In the genomic region with DNA sequence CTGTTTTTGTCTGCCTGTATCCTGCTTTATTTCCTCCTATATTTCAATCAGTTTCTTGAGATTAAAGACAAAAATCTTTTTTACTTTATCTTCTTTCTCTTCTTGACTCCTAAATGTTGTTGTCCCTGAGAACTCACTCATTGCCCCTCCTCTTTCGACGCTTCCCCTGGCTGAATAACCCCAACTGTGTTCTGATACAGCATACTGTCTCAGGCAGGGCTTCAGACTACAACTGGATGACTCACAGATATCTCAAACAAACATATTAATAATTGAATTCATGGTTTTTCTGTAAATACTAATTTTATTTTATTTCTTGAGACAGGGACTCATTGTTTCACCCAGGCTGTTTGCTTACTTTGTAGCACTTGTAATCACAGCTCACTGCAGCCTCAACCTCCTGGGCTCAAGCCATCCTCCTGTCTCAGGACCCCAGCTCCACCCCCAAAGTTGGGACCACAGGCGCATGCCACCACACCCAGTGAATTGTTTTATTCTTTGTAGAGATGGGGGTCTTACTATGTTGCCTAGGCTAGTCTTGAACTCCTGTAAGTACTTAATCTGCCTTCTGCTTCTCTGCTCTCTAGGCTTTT, we compare ENCODE assay signal across 1 cellular context.
TF ChIP-seq lines count a peak whose summit lies in the region.

No MANE protein-coding gene starts in this region.

TF ChIP-seq in WTC11, 78 proteins besides CTCF, POLR2A, EP300 and RAD21 (continued from another document):
- no peak for TF ChIP-seq GRHL2 (CRISPR knock-in tag; IDR thresholded peaks at IDR 0.05; ENCODE audit: insufficient replicate concordance, severe bottlenecking)
- no peak for TF ChIP-seq NFATC4 (CRISPR knock-in tag; IDR thresholded peaks at IDR 0.05)
- TF ChIP-seq OVOL2 (CRISPR knock-in tag; IDR thresholded peaks at IDR 0.05; ENCODE audit: borderline replicate concordance) = no peak
- no peak for TF ChIP-seq SOX15 (CRISPR knock-in tag; IDR thresholded peaks at IDR 0.05)
- TF ChIP-seq, protein P1, sequence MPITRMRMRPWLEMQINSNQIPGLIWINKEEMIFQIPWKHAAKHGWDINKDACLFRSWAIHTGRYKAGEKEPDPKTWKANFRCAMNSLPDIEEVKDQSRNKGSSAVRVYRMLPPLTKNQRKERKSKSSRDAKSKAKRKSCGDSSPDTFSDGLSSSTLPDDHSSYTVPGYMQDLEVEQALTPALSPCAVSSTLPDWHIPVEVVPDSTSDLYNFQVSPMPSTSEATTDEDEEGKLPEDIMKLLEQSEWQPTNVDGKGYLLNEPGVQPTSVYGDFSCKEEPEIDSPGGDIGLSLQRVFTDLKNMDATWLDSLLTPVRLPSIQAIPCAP (CRISPR knock-in tag; IDR thresholded peaks at IDR 0.05) = no peak
- TF ChIP-seq SMAD3 (CRISPR knock-in tag; IDR thresholded peaks at IDR 0.05; ENCODE audit: borderline replicate concordance) = no peak
- TF ChIP-seq ELF4 (CRISPR knock-in tag; IDR thresholded peaks at IDR 0.05; ENCODE audit: low read depth) = no peak
- TF ChIP-seq, protein P2, sequence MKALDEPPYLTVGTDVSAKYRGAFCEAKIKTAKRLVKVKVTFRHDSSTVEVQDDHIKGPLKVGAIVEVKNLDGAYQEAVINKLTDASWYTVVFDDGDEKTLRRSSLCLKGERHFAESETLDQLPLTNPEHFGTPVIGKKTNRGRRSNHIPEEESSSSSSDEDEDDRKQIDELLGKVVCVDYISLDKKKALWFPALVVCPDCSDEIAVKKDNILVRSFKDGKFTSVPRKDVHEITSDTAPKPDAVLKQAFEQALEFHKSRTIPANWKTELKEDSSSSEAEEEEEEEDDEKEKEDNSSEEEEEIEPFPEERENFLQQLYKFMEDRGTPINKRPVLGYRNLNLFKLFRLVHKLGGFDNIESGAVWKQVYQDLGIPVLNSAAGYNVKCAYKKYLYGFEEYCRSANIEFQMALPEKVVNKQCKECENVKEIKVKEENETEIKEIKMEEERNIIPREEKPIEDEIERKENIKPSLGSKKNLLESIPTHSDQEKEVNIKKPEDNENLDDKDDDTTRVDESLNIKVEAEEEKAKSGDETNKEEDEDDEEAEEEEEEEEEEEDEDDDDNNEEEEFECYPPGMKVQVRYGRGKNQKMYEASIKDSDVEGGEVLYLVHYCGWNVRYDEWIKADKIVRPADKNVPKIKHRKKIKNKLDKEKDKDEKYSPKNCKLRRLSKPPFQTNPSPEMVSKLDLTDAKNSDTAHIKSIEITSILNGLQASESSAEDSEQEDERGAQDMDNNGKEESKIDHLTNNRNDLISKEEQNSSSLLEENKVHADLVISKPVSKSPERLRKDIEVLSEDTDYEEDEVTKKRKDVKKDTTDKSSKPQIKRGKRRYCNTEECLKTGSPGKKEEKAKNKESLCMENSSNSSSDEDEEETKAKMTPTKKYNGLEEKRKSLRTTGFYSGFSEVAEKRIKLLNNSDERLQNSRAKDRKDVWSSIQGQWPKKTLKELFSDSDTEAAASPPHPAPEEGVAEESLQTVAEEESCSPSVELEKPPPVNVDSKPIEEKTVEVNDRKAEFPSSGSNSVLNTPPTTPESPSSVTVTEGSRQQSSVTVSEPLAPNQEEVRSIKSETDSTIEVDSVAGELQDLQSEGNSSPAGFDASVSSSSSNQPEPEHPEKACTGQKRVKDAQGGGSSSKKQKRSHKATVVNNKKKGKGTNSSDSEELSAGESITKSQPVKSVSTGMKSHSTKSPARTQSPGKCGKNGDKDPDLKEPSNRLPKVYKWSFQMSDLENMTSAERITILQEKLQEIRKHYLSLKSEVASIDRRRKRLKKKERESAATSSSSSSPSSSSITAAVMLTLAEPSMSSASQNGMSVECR (CRISPR knock-in tag; IDR thresholded peaks at IDR 0.05; ENCODE audit: borderline replicate concordance) = no peak
- TF ChIP-seq ETV6 (CRISPR knock-in tag; IDR thresholded peaks at IDR 0.05) = no peak
- TF ChIP-seq ZNF423 (CRISPR knock-in tag; IDR thresholded peaks at IDR 0.05) = no peak
- TF ChIP-seq, protein P3, sequence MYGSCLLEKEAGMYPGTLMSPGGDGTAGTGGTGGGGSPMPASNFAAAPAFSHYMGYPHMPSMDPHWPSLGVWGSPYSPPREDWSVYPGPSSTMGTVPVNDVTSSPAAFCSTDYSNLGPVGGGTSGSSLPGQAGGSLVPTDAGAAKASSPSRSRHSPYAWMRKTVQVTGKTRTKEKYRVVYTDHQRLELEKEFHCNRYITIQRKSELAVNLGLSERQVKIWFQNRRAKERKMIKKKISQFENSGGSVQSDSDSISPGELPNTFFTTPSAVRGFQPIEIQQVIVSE (CRISPR knock-in tag; IDR thresholded peaks at IDR 0.05; ENCODE audit: borderline replicate concordance) = no peak
- TF ChIP-seq, protein P4, sequence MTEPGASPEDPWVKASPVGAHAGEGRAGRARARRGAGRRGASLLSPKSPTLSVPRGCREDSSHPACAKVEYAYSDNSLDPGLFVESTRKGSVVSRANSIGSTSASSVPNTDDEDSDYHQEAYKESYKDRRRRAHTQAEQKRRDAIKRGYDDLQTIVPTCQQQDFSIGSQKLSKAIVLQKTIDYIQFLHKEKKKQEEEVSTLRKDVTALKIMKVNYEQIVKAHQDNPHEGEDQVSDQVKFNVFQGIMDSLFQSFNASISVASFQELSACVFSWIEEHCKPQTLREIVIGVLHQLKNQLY (CRISPR knock-in tag; IDR thresholded peaks at IDR 0.05) = no peak
- TF ChIP-seq, protein P5, sequence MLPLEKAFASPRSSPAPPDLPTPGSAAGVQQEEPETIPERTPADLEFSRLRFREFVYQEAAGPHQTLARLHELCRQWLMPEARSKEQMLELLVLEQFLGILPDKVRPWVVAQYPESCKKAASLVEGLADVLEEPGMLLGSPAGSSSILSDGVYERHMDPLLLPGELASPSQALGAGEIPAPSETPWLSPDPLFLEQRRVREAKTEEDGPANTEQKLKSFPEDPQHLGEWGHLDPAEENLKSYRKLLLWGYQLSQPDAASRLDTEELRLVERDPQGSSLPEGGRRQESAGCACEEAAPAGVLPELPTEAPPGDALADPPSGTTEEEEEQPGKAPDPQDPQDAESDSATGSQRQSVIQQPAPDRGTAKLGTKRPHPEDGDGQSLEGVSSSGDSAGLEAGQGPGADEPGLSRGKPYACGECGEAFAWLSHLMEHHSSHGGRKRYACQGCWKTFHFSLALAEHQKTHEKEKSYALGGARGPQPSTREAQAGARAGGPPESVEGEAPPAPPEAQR (CRISPR knock-in tag; IDR thresholded peaks at IDR 0.05) = no peak
- no peak for TF ChIP-seq FOXP1 (CRISPR knock-in tag; IDR thresholded peaks at IDR 0.05; ENCODE audit: borderline replicate concordance)
- TF ChIP-seq, protein P6, sequence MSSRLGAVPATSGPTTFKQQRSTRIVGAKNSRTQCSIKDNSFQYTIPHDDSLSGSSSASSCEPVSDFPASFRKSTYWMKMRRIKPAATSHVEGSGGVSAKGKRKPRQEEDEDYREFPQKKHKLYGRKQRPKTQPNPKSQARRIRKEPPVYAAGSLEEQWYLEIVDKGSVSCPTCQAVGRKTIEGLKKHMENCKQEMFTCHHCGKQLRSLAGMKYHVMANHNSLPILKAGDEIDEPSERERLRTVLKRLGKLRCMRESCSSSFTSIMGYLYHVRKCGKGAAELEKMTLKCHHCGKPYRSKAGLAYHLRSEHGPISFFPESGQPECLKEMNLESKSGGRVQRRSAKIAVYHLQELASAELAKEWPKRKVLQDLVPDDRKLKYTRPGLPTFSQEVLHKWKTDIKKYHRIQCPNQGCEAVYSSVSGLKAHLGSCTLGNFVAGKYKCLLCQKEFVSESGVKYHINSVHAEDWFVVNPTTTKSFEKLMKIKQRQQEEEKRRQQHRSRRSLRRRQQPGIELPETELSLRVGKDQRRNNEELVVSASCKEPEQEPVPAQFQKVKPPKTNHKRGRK (CRISPR knock-in tag; IDR thresholded peaks at IDR 0.05; ENCODE audit: borderline replicate concordance) = no peak
- TF ChIP-seq RORB (CRISPR knock-in tag; IDR thresholded peaks at IDR 0.05) = no peak
